ENCODE assay signal across 24 cellular contexts in the genomic region with DNA sequence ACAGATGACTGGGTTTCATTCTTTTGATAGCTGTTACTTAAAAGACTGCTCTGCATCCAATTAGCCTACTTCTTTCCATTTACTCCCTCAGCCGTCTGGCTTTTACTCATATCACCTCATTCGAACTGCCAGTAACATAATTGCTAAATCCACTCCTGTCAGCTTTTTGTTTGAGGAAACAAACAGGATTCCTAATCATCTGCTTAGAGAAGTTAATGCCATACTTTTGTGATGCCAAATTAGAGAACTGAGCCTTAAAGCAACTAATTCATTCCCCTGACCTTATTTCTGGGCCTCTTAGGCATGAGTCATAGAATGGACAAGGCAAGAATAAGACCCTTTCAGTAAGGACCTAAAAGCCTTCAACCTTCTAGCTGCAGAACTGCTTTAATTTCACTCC. TPM values are rescaled to one million over a fixed set of nuclear protein-coding genes. Genes with fewer than 3 reads are reported as not detected.
DNase-seq lines count a peak whose midpoint lies in the region; ATAC-seq, FAIRE-seq and TF ChIP-seq lines count a peak whose summit lies in the region.
"Had no signal": no experiment of that assay in that cellular context is flagged by ENCODE, and none has a peak within 500 bp of the region (broad histone marks: within the 10 kb centered on the region; RNA-seq: fewer than 3 reads in every experiment).

No MANE protein-coding gene starts in this region.

- H3K27me3 ChIP-seq in HepG2 (ENCODE audit: control insufficient read depth in 1 of 2, insufficient read depth in 2 of 2, low read length in 2 of 2) = no peaks in the 10 kb centered on the region; a peak in 1 of 5 replicates
- H3K27me3 ChIP-seq in right lobe of liver = no peaks in the 10 kb centered on the region
- H3K27me3 ChIP-seq: MG63 had no signal

- POLR2A ChIA-PET in HepG2 (lab: Yijun Ruan, JAX) = no interaction called here
- POLR2A ChIA-PET in WTC11 (lab: Charles Lee) = no interaction called here

- H3K4me1 ChIP-seq in HepG2 (ENCODE audit: insufficient read depth, low read length) = peaks cover 34% of the 10 kb centered on the region
- H3K4me1 ChIP-seq in right lobe of liver = peaks cover 0 to 14% (median 4%) of the 10 kb centered on the region in 4 donors

- no peak for FAIRE-seq in HepG2 (lab: Jason Lieb, UNC)
- FAIRE-seq: G401.6 had no signal

- H3K27me3 Mint-ChIP-seq in WTC11 (ENCODE audit: low read depth) (no peaks in the 10 kb centered on the region), naive B cell (no peaks in the 10 kb centered on the region)
- H3K27me3 Mint-ChIP-seq: effector memory CD8-positive, alpha-beta T cell had no signal

- H3K4me3 Mint-ChIP-seq in WTC11 (peak overlapping the region; percentile 23; the same call in 1 of the 2 replicates), naive B cell (peak overlapping the region in 5 of 8 donors; percentile 3 to 90 (median 42))

- TF ChIP-seq CTCF in HepG2 (CRISPR knock-in tag; IDR thresholded peaks at IDR 0.05) = no peak
- TF ChIP-seq CTCF in right lobe of liver (IDR thresholded peaks at IDR 0.05) = no peak
- no peak for TF ChIP-seq CTCF in WTC11 (IDR thresholded peaks at IDR 0.05)

- in situ Hi-C loops in HepG2 (cut with HindIII; ENCODE audit: extremely low pct_ligation_motif_present, low pct_unique_long_range_greater_than_20kb) = no loop called here

- TF ChIP-seq RAD21 in HepG2 (CRISPR knock-in tag; IDR thresholded peaks at IDR 0.05) = no peak

- DNase-seq in HepG2 (ENCODE audit: low spot score) (no peak), right lobe of liver (no peak), WTC11 (ENCODE audit: low spot score) (no peak), naive B cell (no peak), HCEC 1CT (no peak), hepatic stellate cell (ENCODE audit: low spot score) (no peak)
- DNase-seq: activated effector memory CD4-positive, alpha-beta T cell treated with Interleukin-2 at 50 U/mL for 16 hours; aorta; cerebellar nuclear complex; effector memory CD8-positive, alpha-beta T cell; MG63; NCI-H1694; NCI-H2227 treated with DMSO at 0.1 percent for 48 hours; NCI-H774; PC-9; SIG-M5; WERI-Rb-1 had no signal

- no peak overlapping the region for H3K4me2 ChIP-seq in HepG2 (ENCODE audit: low read depth, low read length)
- H3K4me2 ChIP-seq: PC-9 had no signal

- H3K9me3 ChIP-seq in HepG2 (ENCODE audit: low read length) = no peaks in the 10 kb centered on the region
- H3K9me3 ChIP-seq in right lobe of liver = no peaks in the 10 kb centered on the region
- H3K9me3 ChIP-seq: MG63, thoracic aorta had no signal

- WGBS in HepG2 (ENCODE audit: low lambda C conversion rate) = 94% methylated on average over 2 of the region's 2 CpGs
- WGBS in right lobe of liver (ENCODE audit: insufficient coverage, low coverage, low lambda C conversion rate, missing lambda C conversion rate) = 84% methylated on average over 2 of the region's 2 CpGs

- H3K4me1 Mint-ChIP-seq in WTC11 (peaks cover 26% of the 10 kb centered on the region), naive B cell (peaks cover 27 to 46% (median 38%) of the 10 kb centered on the region in 3 donors)

- H3K36me3 Mint-ChIP-seq in WTC11 (peaks cover 45% of the 10 kb centered on the region), naive B cell (peaks cover 28 to 33% of the 10 kb centered on the region in 2 donors)

- H3K9me3 Mint-ChIP-seq in WTC11 (no peaks in the 10 kb centered on the region), naive B cell (no peaks in the 10 kb centered on the region)
- H3K9me3 Mint-ChIP-seq: effector memory CD8-positive, alpha-beta T cell; mesothelial cell of epicardium had no signal

- no peak overlapping the region for H3K9ac ChIP-seq in HepG2 (ENCODE audit: insufficient read depth, low read depth, low read length)

- intact Hi-C loops in HepG2 (cut with micrococcal nuclease; ENCODE audit: unreplicated experiment) (loop anchor here (5.0 kb wide), 4 partner anchors 57 to 1563 kb away; partner anchors contain the start of gene LRP10), right lobe of liver (cut with DNase I) (no loop called here)

- H3K79me2 ChIP-seq in HepG2 (ENCODE audit: insufficient read depth, low read length) = peaks cover 23% of the 10 kb centered on the region

- no peak overlapping the region for H2AFZ ChIP-seq in HepG2 (ENCODE audit: low read length)
- H2AFZ ChIP-seq: PC-9 had no signal

- no peak for TF ChIP-seq POLR2A in HepG2 (IDR thresholded peaks at IDR 0.05; ENCODE audit: insufficient read depth in 1 of 2, low read depth in 2 of 2, low read length in 2 of 2)
- TF ChIP-seq POLR2A in right lobe of liver (IDR thresholded peaks at IDR 0.05) = no peak

- ATAC-seq in HepG2 (no peak), right lobe of liver (no peak), WTC11 (no peak), naive B cell (ENCODE audit: low read depth in 2 of 2) (no peak), GM21360 (IDR thresholded peaks at IDR 0.05; ENCODE audit: unreplicated experiment) (no peak), GM21576 (IDR thresholded peaks at IDR 0.05; ENCODE audit: unreplicated experiment) (no peak)
- ATAC-seq: effector memory CD8-positive, alpha-beta T cell; sciatic nerve had no signal

- BruUV-seq in HepG2 (replicated peaks; lab: Mats Ljungman, UMichigan) = no TSS peak

- no peak for TF ChIP-seq EP300 in HepG2 (IDR thresholded peaks at IDR 0.05; ENCODE audit: low read depth in 2 of 2, low read length in 2 of 2)
- TF ChIP-seq EP300 in HepG2 (CRISPR knock-in tag; IDR thresholded peaks at IDR 0.05; ENCODE audit: borderline replicate concordance) = no peak

- no peak overlapping the region for H3K27ac Mint-ChIP-seq in WTC11
- peak overlapping the region in 2 of 6 donors; percentile 19 to 68 for H3K27ac Mint-ChIP-seq in naive B cell
- H3K27ac Mint-ChIP-seq: mesothelial cell of epicardium had no signal

- no peaks in the 10 kb centered on the region for H4K20me1 ChIP-seq in HepG2 (ENCODE audit: insufficient read depth, low read length)

- H3K4me3 ChIP-seq in HepG2 (replicated peaks in 1 of 3; ENCODE audit: insufficient read depth in 1 of 3, low read depth in 2 of 3, low read length in 3 of 3) (no peak overlapping the region), right lobe of liver (no peak overlapping the region)
- H3K4me3 ChIP-seq: MG63, PC-9, thoracic aorta had no signal

- no peak overlapping the region for H3K27ac ChIP-seq in HepG2 (ENCODE audit: extremely low read length, insufficient read depth, low read length)
- no peak overlapping the region for H3K27ac ChIP-seq in right lobe of liver
- H3K27ac ChIP-seq: HL-60, PC-9, thoracic aorta, WERI-Rb-1 had no signal

- CTCF ChIA-PET in HepG2 (lab: Yijun Ruan, JAX; ENCODE audit: low intra/inter-chr PET ratio, low total read pairs) (no interaction called here), WTC11 (lab: Charles Lee) (no interaction called here)

- H3K36me3 ChIP-seq in HepG2 (replicated peaks in 1 of 2; ENCODE audit: control insufficient read depth in 1 of 2, insufficient read depth in 2 of 2, low read length in 2 of 2) (peaks cover 32 to 41% of the 10 kb centered on the region in 2 experiments), right lobe of liver (peaks cover 6 to 43% (median 22%) of the 10 kb centered on the region in 4 donors)

RNA-seq across cellular contexts. Expression of gene OXA1L, which starts 2.9 kb away (rescaled TPM):
- total RNA-seq in HepG2 (2016; rRNA removed; fragmentation: Illumina TruSeq; extraction: Trizol) (216 and 230 TPM in 2 replicates), right lobe of liver (10 to 100 TPM; 64.3 to 80.1 (median 72.3) TPM), WTC11 (2021) (133 to 138 TPM (median 135 TPM) in 3 replicates)
- total RNA-seq in HepG2 (2016; cell fraction: cytosol; rRNA removed; fragmentation: Illumina TruSeq; extraction: Trizol; ENCODE audit: low read depth) = 92.0 and 105 TPM in 2 replicates
- total RNA-seq in HepG2 (2016; cell fraction: insoluble cytoplasmic fraction; rRNA removed; fragmentation: Illumina TruSeq; extraction: Trizol) = 222 and 225 TPM in 2 replicates
- 260 and 273 TPM in 2 replicates for total RNA-seq in HepG2 (2016; cell fraction: membrane; rRNA removed; fragmentation: Illumina TruSeq; extraction: Trizol)
- total RNA-seq in HepG2 (2016; cell fraction: nucleus; rRNA removed; fragmentation: Illumina TruSeq; extraction: Trizol) = 197 and 215 TPM in 2 replicates
- polyA plus RNA-seq in HepG2 (2011; rRNA removed) (559 and 589 TPM in 2 replicates), naive B cell (ENCODE audit: low read depth in 6 of 6) (10 to 100 TPM; 56.9 to 83.5 (median 74.4) TPM)
- 516 and 523 TPM in 2 replicates for polyA plus RNA-seq in HepG2 (2011; cell fraction: cytosol; rRNA removed)
- 726 and 748 TPM in 2 replicates for polyA plus RNA-seq in HepG2 (2011; cell fraction: nucleus; rRNA removed)
- polyA plus RNA-seq in HepG2 (2012) = 375 and 450 TPM in 2 replicates
- 179 and 202 TPM in 2 replicates for polyA plus RNA-seq in HepG2 (2016; cell fraction: cytosol; fragmentation: Illumina TruSeq; extraction: Trizol; ENCODE audit: low read depth)
- 319 and 338 TPM in 2 replicates for polyA plus RNA-seq in HepG2 (2016; cell fraction: insoluble cytoplasmic fraction; fragmentation: Illumina TruSeq; extraction: Trizol; ENCODE audit: low read depth)
- polyA plus RNA-seq in HepG2 (2016; cell fraction: membrane; fragmentation: Illumina TruSeq; extraction: Trizol; ENCODE audit: low read depth) = 363 and 438 TPM in 2 replicates
- 462 and 464 TPM in 2 replicates for polyA plus RNA-seq in HepG2 (2016; cell fraction: nucleus; fragmentation: Illumina TruSeq; extraction: Trizol; ENCODE audit: insufficient read depth, low read depth)
- polyA minus RNA-seq in HepG2 (2011; rRNA and poly(A)+ RNA removed; ENCODE audit: low replicate concordance) = 284 and 598 TPM in 2 replicates
- 252 and 275 TPM in 2 replicates for polyA minus RNA-seq in HepG2 (2011; cell fraction: cytosol; rRNA and poly(A)+ RNA removed)
- polyA minus RNA-seq in HepG2 (2011; cell fraction: nucleus; rRNA and poly(A)+ RNA removed) = 335 and 404 TPM in 2 replicates

RNA-seq across cellular contexts. Expression of gene SLC7A7, which starts 45.9 kb away (rescaled TPM):
- total RNA-seq in HepG2 (2016; rRNA removed; fragmentation: Illumina TruSeq; extraction: Trizol) (0.07 and 0.13 TPM in 2 replicates), right lobe of liver (10 to 100 TPM in 2 of 6 experiments, 1 to 10 TPM in 4; 6.2 to 11.4 (median 7.3) TPM), WTC11 (2021) (3.0 to 4.3 TPM (median 4.2 TPM) in 3 replicates)
- not detected in 2 replicates for total RNA-seq in HepG2 (2016; cell fraction: cytosol; rRNA removed; fragmentation: Illumina TruSeq; extraction: Trizol; ENCODE audit: low read depth)
- total RNA-seq in HepG2 (2016; cell fraction: insoluble cytoplasmic fraction; rRNA removed; fragmentation: Illumina TruSeq; extraction: Trizol) = 0.17 TPM in 1 of 2 replicates, not detected in the other
- 0.10 and 0.15 TPM in 2 replicates for total RNA-seq in HepG2 (2016; cell fraction: membrane; rRNA removed; fragmentation: Illumina TruSeq; extraction: Trizol)
- total RNA-seq in HepG2 (2016; cell fraction: nucleus; rRNA removed; fragmentation: Illumina TruSeq; extraction: Trizol) = 0.38 TPM in 1 of 2 replicates, not detected in the other
- polyA plus RNA-seq in HepG2 (2011; rRNA removed) (0.63 and 1.1 TPM in 2 replicates), naive B cell (ENCODE audit: low read depth in 6 of 6) (10 to 100 TPM; 16.2 to 78.3 (median 28.7) TPM)
- 0.94 and 1.3 TPM in 2 replicates for polyA plus RNA-seq in HepG2 (2011; cell fraction: cytosol; rRNA removed)
- 2.3 and 2.5 TPM in 2 replicates for polyA plus RNA-seq in HepG2 (2011; cell fraction: nucleus; rRNA removed)
- 1.3 and 1.7 TPM in 2 replicates for polyA plus RNA-seq in HepG2 (2012)
- polyA plus RNA-seq in HepG2 (2016; cell fraction: cytosol; fragmentation: Illumina TruSeq; extraction: Trizol; ENCODE audit: low read depth) = not detected in 2 replicates
- 0.19 and 0.40 TPM in 2 replicates for polyA plus RNA-seq in HepG2 (2016; cell fraction: insoluble cytoplasmic fraction; fragmentation: Illumina TruSeq; extraction: Trizol; ENCODE audit: low read depth)
- 0.23 and 0.27 TPM in 2 replicates for polyA plus RNA-seq in HepG2 (2016; cell fraction: membrane; fragmentation: Illumina TruSeq; extraction: Trizol; ENCODE audit: low read depth)
- polyA plus RNA-seq in HepG2 (2016; cell fraction: nucleus; fragmentation: Illumina TruSeq; extraction: Trizol; ENCODE audit: insufficient read depth, low read depth) = not detected in 2 replicates
- 1.2 and 3.2 TPM in 2 replicates for polyA minus RNA-seq in HepG2 (2011; rRNA and poly(A)+ RNA removed; ENCODE audit: low replicate concordance)
- 0.44 TPM in 1 of 2 replicates, not detected in the other for polyA minus RNA-seq in HepG2 (2011; cell fraction: cytosol; rRNA and poly(A)+ RNA removed)
- 0.50 and 0.90 TPM in 2 replicates for polyA minus RNA-seq in HepG2 (2011; cell fraction: nucleus; rRNA and poly(A)+ RNA removed)
